ENCODE assay signal across 14 cellular contexts in genomic region chr14:61469771-61470170, GRCh38.
A peak's percentile ranks its signal among the peaks of the same experiment; 100 is the strongest.
DNase-seq lines count a peak whose midpoint lies in the region; ATAC-seq lines count a peak whose summit lies in the region.
"Had no signal": no experiment of that assay in that cellular context is flagged by ENCODE, and none has a peak within 500 bp of the region (broad histone marks: within the 10 kb centered on the region; RNA-seq: fewer than 3 reads in every experiment).

No MANE protein-coding gene starts in this region.

- peaks cover 91% of the 10 kb centered on the region for H3K4me1 Mint-ChIP-seq in activated T-cell treated with anti-CD3 and anti-CD28 coated beads, Interleukin-2, amount 50 U/mL, for 24 hours (ENCODE audit: low read depth)
- peaks cover 71 to 84% of the 10 kb centered on the region in 2 donors for H3K4me1 Mint-ChIP-seq in effector memory CD8-positive, alpha-beta T cell (ENCODE audit: low read depth in 2 of 2)

- peak overlapping the region; percentile 69 for H3K9ac ChIP-seq in skeletal muscle satellite cell (ENCODE audit: low read depth, low read length)

- peak overlapping the region; percentile 31 for H3K4me3 Mint-ChIP-seq in activated T-cell treated with anti-CD3 and anti-CD28 coated beads, Interleukin-2, amount 50 U/mL, for 24 hours
- H3K4me3 Mint-ChIP-seq in effector memory CD8-positive, alpha-beta T cell: peak overlapping the region in 1 of 2 donors; percentile 6

- peak overlapping the region; percentile 34 for H3K4me2 ChIP-seq in skeletal muscle satellite cell (ENCODE audit: low read length)

- H3K9me3 Mint-ChIP-seq in activated T-cell treated with anti-CD3 and anti-CD28 coated beads, Interleukin-2, amount 50 U/mL, for 24 hours: peaks cover 3% of the 10 kb centered on the region
- peaks cover 0 to 7% of the 10 kb centered on the region in 2 donors for H3K9me3 Mint-ChIP-seq in effector memory CD8-positive, alpha-beta T cell
- H3K9me3 Mint-ChIP-seq: activated T-helper 1 cell treated with anti-CD3 and anti-CD28 coated beads, Interleukin-12 subunit alpha, Interleukin-12 subunit beta, Interleukin-2, Interleukin-4 antibody, amounts not matched to agents 30 ng/mL and 10 ng/mL and 1 ng/mL, durations not matched to agents 14 hours and 24 hours and 36 hours had no signal

- H3K27me3 ChIP-seq in skeletal muscle satellite cell (ENCODE audit: control insufficient read depth, insufficient read depth, low read length): no peaks in the 10 kb centered on the region
- H3K27me3 ChIP-seq: MG63, neutrophil, tibial artery had no signal

- H3K36me3 ChIP-seq in skeletal muscle satellite cell (ENCODE audit: insufficient read depth, low read length): no peaks in the 10 kb centered on the region
- H3K36me3 ChIP-seq: MG63, neutrophil, tibial artery had no signal

- no peaks in the 10 kb centered on the region for H3K27me3 Mint-ChIP-seq in activated T-cell treated with anti-CD3 and anti-CD28 coated beads, Interleukin-2, amount 50 U/mL, for 24 hours
- H3K27me3 Mint-ChIP-seq in effector memory CD8-positive, alpha-beta T cell: no peaks in the 10 kb centered on the region

- H3K27ac Mint-ChIP-seq in activated T-cell treated with anti-CD3 and anti-CD28 coated beads, Interleukin-2, amount 50 U/mL, for 24 hours: peak overlapping the region; percentile 97
- peak overlapping the region; percentile 89 to 95 for H3K27ac Mint-ChIP-seq in effector memory CD8-positive, alpha-beta T cell

- no peak for ATAC-seq in effector memory CD8-positive, alpha-beta T cell (replicated peaks)
- no peak for ATAC-seq in HG03521 (IDR thresholded peaks at IDR 0.05; ENCODE audit: unreplicated experiment)
- ATAC-seq in GM18873 (IDR thresholded peaks at IDR 0.05; ENCODE audit: low FRiP score, unreplicated experiment): no peak

- H3K36me3 Mint-ChIP-seq in activated T-cell treated with anti-CD3 and anti-CD28 coated beads, Interleukin-2, amount 50 U/mL, for 24 hours (ENCODE audit: low read depth): peaks cover 74% of the 10 kb centered on the region
- peaks cover 89% of the 10 kb centered on the region for H3K36me3 Mint-ChIP-seq in effector memory CD8-positive, alpha-beta T cell (ENCODE audit: insufficient read depth)

- intact Hi-C loops in posterior vena cava (cut with DNase I): loop anchor here (10.0 kb wide), 3 partner anchors 75 to 265 kb away; partner anchors contain the start of gene HIF1A (in 1 of the 2)

- peak overlapping the region; percentile 23 for H3K4me3 ChIP-seq in skeletal muscle satellite cell (ENCODE audit: low read length)
- H3K4me3 ChIP-seq: MG63 had no signal

- no peaks in the 10 kb centered on the region for H3K9me3 ChIP-seq in skeletal muscle satellite cell (replicated peaks; ENCODE audit: low read length)
- H3K9me3 ChIP-seq: MG63, neutrophil, tibial artery had no signal

- DNase-seq in activated T-cell treated with anti-CD3 and anti-CD28 coated beads, Interleukin-2, amount 50 U/mL, for 24 hours: no peak
- DNase-seq in activated T-cell treated with anti-CD3 and anti-CD28 coated beads, Interleukin-2, amount 50 U/mL, for 1 hour: no peak
- DNase-seq in NCI-H69 (lab: John Stamatoyannopoulos, UW): peak; percentile 60
- no peak for DNase-seq in effector memory CD8-positive, alpha-beta T cell
- DNase-seq in posterior vena cava (ENCODE audit: low spot score): no peak
- DNase-seq: NCI-H774; stimulated activated CD4-positive, alpha-beta T cell treated with anti-CD3 and anti-CD28 coated beads, Interleukin-4, amount 100 ng/mL, for 1 hour had no signal

- H3K4me1 ChIP-seq in skeletal muscle satellite cell (ENCODE audit: control insufficient read depth, insufficient read depth, low read length): peaks cover 79% of the 10 kb centered on the region
